ENCODE assay signal across 10 cellular contexts in the genomic region with DNA sequence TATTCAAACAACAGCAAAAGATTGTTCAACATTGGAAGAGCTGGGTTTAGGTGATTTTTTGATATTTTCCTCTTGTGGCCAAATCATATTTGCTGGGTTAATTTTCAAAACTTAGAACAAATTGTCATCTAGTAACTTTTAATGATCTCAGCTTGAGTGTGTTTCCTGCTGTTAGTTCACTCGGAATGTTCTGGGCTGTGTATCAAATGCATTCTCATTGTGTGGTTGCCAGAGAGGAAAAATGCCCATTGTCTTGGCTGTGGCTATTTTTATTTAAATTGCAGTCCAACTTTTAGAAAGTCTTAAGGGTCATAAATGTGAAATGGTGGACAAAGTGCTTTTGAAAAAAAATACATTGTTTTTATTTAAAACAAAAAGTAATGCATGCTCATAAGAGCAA.
DNase-seq lines count a peak whose midpoint lies in the region; ATAC-seq and TF ChIP-seq lines count a peak whose summit lies in the region.
"Had no signal": no experiment of that assay in that cellular context is flagged by ENCODE, and none has a peak within 500 bp of the region (broad histone marks: within the 10 kb centered on the region; RNA-seq: fewer than 3 reads in every experiment).

No MANE protein-coding gene starts in this region.

- H3K27ac Mint-ChIP-seq in MCF 10A (ENCODE audit: low read depth, unreplicated experiment), result no peak overlapping the region

- H3K27me3 ChIP-seq in breast epithelium (no peaks in the 10 kb centered on the region), vagina (no peaks in the 10 kb centered on the region)

- no peaks in the 10 kb centered on the region for H3K36me3 ChIP-seq in breast epithelium
- no peaks in the 10 kb centered on the region for H3K36me3 ChIP-seq in vagina

- ATAC-seq in GM18505 (IDR thresholded peaks at IDR 0.05; ENCODE audit: unreplicated experiment), result no peak

- no peaks in the 10 kb centered on the region for H3K9me3 Mint-ChIP-seq in MCF 10A (ENCODE audit: unreplicated experiment)

- no TSS peak for BruUV-seq in MCF 10A (replicated peaks; lab: Mats Ljungman, UMichigan)

- peak overlapping the region; percentile 84 for H3K27ac ChIP-seq in breast epithelium
- peak overlapping the region; percentile 58 for H3K27ac ChIP-seq in vagina

- intact Hi-C loops in breast epithelium (cut with DNase I; ENCODE audit: low total_unique reads) (no loop called here), MCF 10A (cut with micrococcal nuclease) (no loop called here), vagina (cut with DNase I) (no loop called here)

- DNase-seq in breast epithelium (ENCODE audit: low spot score in 2 of 2) (peak in 1 of 2 donors; percentile 37), MCF 10A (ENCODE audit: unreplicated experiment) (no peak), fibroblast of peridontal ligament (ENCODE audit: extremely low read depth) (peak; percentile 71), midbrain (lab: John Stamatoyannopoulos, UW) (peak; percentile 29), vagina (ENCODE audit: extremely low spot score in 2 of 2) (no peak), NCI-H146 (lab: John Stamatoyannopoulos, UW) (no peak), activated gamma-delta T cell (lab: John Stamatoyannopoulos, UW) (no peak)
- DNase-seq: amniotic stem cell, occipital lobe had no signal

- H3K36me3 Mint-ChIP-seq in MCF 10A (ENCODE audit: insufficient read depth, unreplicated experiment), result no peaks in the 10 kb centered on the region

- CTCF ChIA-PET in MCF 10A (lab: Yijun Ruan, JAX), result interaction anchor here (0.7 kb wide), 1 partner anchor 305 kb away, joined by 3 read pairs; no protein-coding TSS in a partner anchor

- H3K27me3 Mint-ChIP-seq in MCF 10A (ENCODE audit: insufficient read depth, unreplicated experiment), result no peaks in the 10 kb centered on the region

- POLR2A ChIA-PET in MCF 10A (lab: Yijun Ruan, JAX), result no interaction called here

- no peak for TF ChIP-seq POLR2A in breast epithelium (IDR thresholded peaks at IDR 0.05)
- TF ChIP-seq POLR2A in vagina (IDR thresholded peaks at IDR 0.05), result no peak
- TF ChIP-seq POLR2A in GM18505 (IDR thresholded peaks at IDR 0.05; ENCODE audit: borderline replicate concordance, extremely low read depth, insufficient read depth, insufficient read length), result no peak

- no peaks in the 10 kb centered on the region for H3K4me1 Mint-ChIP-seq in MCF 10A (ENCODE audit: insufficient read depth, unreplicated experiment)

- no peak for TF ChIP-seq CTCF in breast epithelium (IDR thresholded peaks at IDR 0.05)
- no peak for TF ChIP-seq CTCF in MCF 10A (IDR thresholded peaks at IDR 0.05; ENCODE audit: unreplicated experiment)
- no peak for TF ChIP-seq CTCF in vagina (IDR thresholded peaks at IDR 0.05)

- H3K9me3 ChIP-seq in breast epithelium (no peaks in the 10 kb centered on the region), vagina (no peaks in the 10 kb centered on the region)

- H3K4me3 ChIP-seq in breast epithelium (no peak overlapping the region), vagina (no peak overlapping the region)

- H3K4me3 Mint-ChIP-seq in MCF 10A (ENCODE audit: unreplicated experiment), result no peak overlapping the region

- H3K4me1 ChIP-seq in breast epithelium, result peaks cover 12 to 23% of the 10 kb centered on the region in 2 donors
- peaks cover 32% of the 10 kb centered on the region for H3K4me1 ChIP-seq in vagina

Comparison
In these comparisons a context has a peak if more than half of its experiments do, and no peak if none do; other contexts are left out.
1. DNase-seq: peak in fibroblast of peridontal ligament (single experiment) and midbrain (single experiment); none in MCF 10A (single experiment), vagina (0 of 2), NCI-H146 (single experiment) and activated gamma-delta T cell (single experiment).